12 cellular contexts compared by ENCODE assay signal in genomic region chr22:37240240-37240940, GRCh38. TPM values are rescaled to one million over a fixed set of nuclear protein-coding genes. Genes with fewer than 3 reads are reported as not detected.
DNase-seq lines count a peak whose midpoint lies in the region; TF ChIP-seq lines count a peak whose summit lies in the region.
"Had no signal": no experiment of that assay in that cellular context is flagged by ENCODE, and none has a peak within 500 bp of the region (broad histone marks: within the 10 kb centered on the region; RNA-seq: fewer than 3 reads in every experiment).

No MANE protein-coding gene starts in this region.

- no peak overlapping the region for H4K91ac ChIP-seq in neuronal stem cell (ENCODE audit: low read depth, low read length, poor library complexity)

- no peak overlapping the region for H2BK5ac ChIP-seq in neuronal stem cell (ENCODE audit: low read length)

- no peak overlapping the region for H3K4ac ChIP-seq in neuronal stem cell (ENCODE audit: low read length)

- H3K9ac ChIP-seq in MM.1S (ENCODE audit: low read length) (no peak overlapping the region), neuronal stem cell (ENCODE audit: low read depth, low read length, poor library complexity) (no peak overlapping the region)

- peak overlapping the region; percentile 97 for H3K4me3 Mint-ChIP-seq in activated naive CD8-positive, alpha-beta T cell

- H3K27me3 Mint-ChIP-seq in activated naive CD8-positive, alpha-beta T cell, result no peaks in the 10 kb centered on the region

- no peak overlapping the region for H3K14ac ChIP-seq in neuronal stem cell (ENCODE audit: low read length)

- H3K4me3 ChIP-seq in DOHH2 (ENCODE audit: low read length) (no peak overlapping the region), MM.1S (ENCODE audit: low read length) (no peak overlapping the region), neuronal stem cell (ENCODE audit: low read length in 2 of 2) (no peak overlapping the region)
- H3K4me3 ChIP-seq: breast epithelium, thoracic aorta had no signal

- peaks cover 85% of the 10 kb centered on the region for H3K4me1 ChIP-seq in DOHH2 (ENCODE audit: control insufficient read depth, low read length)
- H3K4me1 ChIP-seq in MM.1S (ENCODE audit: low read length), result peaks cover 69% of the 10 kb centered on the region
- peaks cover 9 to 10% of the 10 kb centered on the region in 2 donors for H3K4me1 ChIP-seq in neuronal stem cell (ENCODE audit: control insufficient read depth in 2 of 2, insufficient read depth in 1 of 2, low read depth in 1 of 2, low read length in 2 of 2)
- H3K4me1 ChIP-seq: breast epithelium had no signal

- H4K20me1 ChIP-seq in DOHH2 (ENCODE audit: control insufficient read depth, insufficient read depth, low read depth, low read length), result no peaks in the 10 kb centered on the region
- H4K20me1 ChIP-seq in MM.1S (ENCODE audit: insufficient read depth, low read length), result 0 out of 2 replicates have a peak, but pooled peaks cover 4% of the 10 kb centered on the region

- H3K79me2 ChIP-seq in DOHH2 (ENCODE audit: control insufficient read depth, low read length) (peaks cover 76% of the 10 kb centered on the region), MM.1S (ENCODE audit: low read length) (peaks cover 89% of the 10 kb centered on the region)

- H3K27ac ChIP-seq in DOHH2 (ENCODE audit: low read depth, low read length) (no peak overlapping the region), MM.1S (ENCODE audit: low read length) (peak overlapping the region; percentile 26; the same call in 1 of the 2 replicates), neuronal stem cell (replicated peaks; ENCODE audit: low read length) (no peak overlapping the region)
- H3K27ac ChIP-seq: breast epithelium, thoracic aorta had no signal

- DNase-seq in MM.1S (no peak), neuronal stem cell (ENCODE audit: low spot score) (no peak), RKO (ENCODE audit: low spot score) (no peak), RPMI8226 (no peak), epidermal melanocyte (ENCODE audit: insufficient read length, low spot score) (no peak)
- DNase-seq: COR-L47, left colon, NCI-H1417 treated with DMSO at 0.1 percent for 48 hours had no signal

- WGBS in neuronal stem cell (ENCODE audit: extremely low coverage in 2 of 2, insufficient read length in 2 of 2, insufficient replicate concordance in 1 of 2), 2 donors, result no CpG with 5 or more reads among the region's 11 CpGs

- no peak overlapping the region for H2AFZ ChIP-seq in MM.1S (ENCODE audit: low read length)
- H2AFZ ChIP-seq in neuronal stem cell (ENCODE audit: low read length), result no peak overlapping the region

- no peak overlapping the region for H2BK120ac ChIP-seq in neuronal stem cell (ENCODE audit: low read depth, low read length)

- H3K36me3 ChIP-seq in DOHH2 (ENCODE audit: control insufficient read depth, low read length) (peaks cover 73% of the 10 kb centered on the region), MM.1S (replicated peaks; ENCODE audit: insufficient read depth, low read length) (peaks cover 19% of the 10 kb centered on the region), neuronal stem cell (replicated peaks in 1 of 2; ENCODE audit: control insufficient read depth in 2 of 2, insufficient read depth in 2 of 2, low read length in 2 of 2) (no peaks in the 10 kb centered on the region)
- H3K36me3 ChIP-seq: breast epithelium, thoracic aorta had no signal

- no peaks in the 10 kb centered on the region for H3K9me3 Mint-ChIP-seq in activated naive CD8-positive, alpha-beta T cell (ENCODE audit: low read depth)

- no peak overlapping the region for H3K23ac ChIP-seq in neuronal stem cell (ENCODE audit: low read depth, low read length, poor library complexity)

- no peaks in the 10 kb centered on the region for H3K27me3 ChIP-seq in DOHH2 (ENCODE audit: control insufficient read depth, low read length)
- no peaks in the 10 kb centered on the region for H3K27me3 ChIP-seq in MM.1S (replicated peaks; ENCODE audit: insufficient read depth, low read length)
- peaks cover 0 to 22% (median 0%) of the 10 kb centered on the region in 3 experiments for H3K27me3 ChIP-seq in neuronal stem cell (ENCODE audit: control insufficient read depth in 3 of 3, insufficient read depth in 3 of 3, low read depth in 1 of 3, low read length in 3 of 3)
- H3K27me3 ChIP-seq: breast epithelium had no signal

- H2BK12ac ChIP-seq in neuronal stem cell (ENCODE audit: low read length), result no peak overlapping the region

- TF ChIP-seq CTCF in DOHH2 (IDR thresholded peaks at IDR 0.05; ENCODE audit: low read depth, low read length, poor library complexity, severe bottlenecking), result no peak
- no peak for TF ChIP-seq CTCF in MM.1S (IDR thresholded peaks at IDR 0.05; ENCODE audit: low read length)

- H3K4me2 ChIP-seq in DOHH2 (ENCODE audit: low read length) (peak overlapping the region; percentile 83; the same call in 1 of the 2 replicates), MM.1S (ENCODE audit: low read depth, low read length) (peak overlapping the region; percentile 26; the same call in 1 of the 2 replicates), neuronal stem cell (ENCODE audit: insufficient read depth, low read length, poor library complexity, severe bottlenecking) (no peak overlapping the region)

- peaks cover 81% of the 10 kb centered on the region for H3K4me1 Mint-ChIP-seq in activated naive CD8-positive, alpha-beta T cell (ENCODE audit: low read depth)

- no peaks in the 10 kb centered on the region for H3K79me1 ChIP-seq in neuronal stem cell (ENCODE audit: low read depth, low read length)

- no peak overlapping the region for H3K18ac ChIP-seq in neuronal stem cell (ENCODE audit: low read length)

- H3K27ac Mint-ChIP-seq in activated naive CD8-positive, alpha-beta T cell, result peak overlapping the region; percentile 96

- peaks cover 23% of the 10 kb centered on the region for H3K36me3 Mint-ChIP-seq in activated naive CD8-positive, alpha-beta T cell

- H2AK5ac ChIP-seq in neuronal stem cell (ENCODE audit: low read depth, low read length), result peak overlapping the region; percentile 32

- no peak overlapping the region for H2BK15ac ChIP-seq in neuronal stem cell (ENCODE audit: low read length)

- H3F3A ChIP-seq in DOHH2 (ENCODE audit: control insufficient read depth, insufficient read depth) (peaks cover 11% of the 10 kb centered on the region), MM.1S (ENCODE audit: insufficient read depth, low read length) (peaks cover 70% of the 10 kb centered on the region)

- H4K8ac ChIP-seq in neuronal stem cell (ENCODE audit: low read depth, low read length), result no peak overlapping the region

- H3K9me2 ChIP-seq in DOHH2 (replicated peaks; ENCODE audit: control insufficient read depth, low read length) (no peaks in the 10 kb centered on the region), MM.1S (replicated peaks; ENCODE audit: insufficient read depth, low read length) (no peaks in the 10 kb centered on the region)

- H3K9me3 ChIP-seq in DOHH2 (ENCODE audit: control insufficient read depth, insufficient read depth, low read length) (no peaks in the 10 kb centered on the region), MM.1S (replicated peaks; ENCODE audit: insufficient read depth, low read length) (no peaks in the 10 kb centered on the region), neuronal stem cell (replicated peaks in 1 of 2; ENCODE audit: control insufficient read depth in 2 of 2, insufficient read depth in 1 of 2, low read depth in 1 of 2, low read length in 2 of 2) (no peaks in the 10 kb centered on the region)
- H3K9me3 ChIP-seq: breast epithelium, thoracic aorta had no signal

RNA-seq across cellular contexts. Expression of gene RAC2, which starts 3.7 kb away (rescaled TPM):
- 1.2 TPM for polyA plus RNA-seq in neuronal stem cell (2013, experiment 1 of 2)
- 1.1 TPM for polyA plus RNA-seq in neuronal stem cell (2013, experiment 2 of 2)

RNA-seq across cellular contexts. Expression of gene SSTR3, which starts 28.1 kb away (rescaled TPM):
- polyA plus RNA-seq in neuronal stem cell (2013, experiment 1 of 2), result 0.22 TPM
- polyA plus RNA-seq in neuronal stem cell (2013, experiment 2 of 2), result 0.28 TPM

RNA-seq across cellular contexts. Expression of gene CYTH4, which starts 41.9 kb away (rescaled TPM):
- polyA plus RNA-seq in neuronal stem cell (2013, experiment 1 of 2), result not detected
- not detected for polyA plus RNA-seq in neuronal stem cell (2013, experiment 2 of 2)

RNA-seq across cellular contexts. Expression of gene C1QTNF6, which starts 52.3 kb away (rescaled TPM):
- 17.0 TPM for polyA plus RNA-seq in neuronal stem cell (2013, experiment 1 of 2)
- polyA plus RNA-seq in neuronal stem cell (2013, experiment 2 of 2), result 18.2 TPM
